Comparison of ENCODE assay signal across 8 cellular contexts in the genomic region with DNA sequence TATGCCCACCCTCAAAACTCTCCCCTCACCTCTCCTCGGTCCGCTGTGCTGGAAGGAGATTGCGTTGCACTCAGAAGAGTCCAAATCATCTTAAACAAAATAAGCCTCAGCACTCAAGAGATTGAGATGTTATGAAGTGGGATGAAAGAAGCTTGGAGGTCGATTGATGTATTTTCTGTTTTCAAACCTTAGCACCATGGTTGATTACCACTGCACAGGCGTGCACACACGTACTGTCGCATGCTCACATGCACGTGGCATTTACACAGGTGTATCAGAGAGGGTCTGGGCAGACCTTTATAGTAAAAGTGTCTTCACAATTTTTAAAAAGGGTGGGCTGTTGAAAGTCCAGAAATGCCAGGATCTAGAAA. TPM values are rescaled to one million over a fixed set of nuclear protein-coding genes. Genes with fewer than 3 reads are reported as not detected.
A peak's percentile ranks its signal among the peaks of the same experiment; 100 is the strongest.
DNase-seq lines count a peak whose midpoint lies in the region; ATAC-seq, FAIRE-seq and TF ChIP-seq lines count a peak whose summit lies in the region.

No MANE protein-coding gene starts in this region.

- no peaks in the 10 kb centered on the region for H3K36me3 ChIP-seq in DND-41 (ENCODE audit: insufficient read depth, low read length)
- H3K36me3 ChIP-seq in endothelial cell of umbilical vein (ENCODE audit: control insufficient read depth in 2 of 2, extremely low read depth in 1 of 2, insufficient read depth in 2 of 2, low read length in 2 of 2): no peaks in the 10 kb centered on the region
- H3K36me3 ChIP-seq in pancreas: no peaks in the 10 kb centered on the region

- no peaks in the 10 kb centered on the region for H3K9me3 ChIP-seq in DND-41 (ENCODE audit: insufficient read depth, low read length, severe bottlenecking)
- no peaks in the 10 kb centered on the region for H3K9me3 ChIP-seq in endothelial cell of umbilical vein (replicated peaks; ENCODE audit: control insufficient read depth, insufficient read depth, low read length)
- no peaks in the 10 kb centered on the region for H3K9me3 ChIP-seq in pancreas

- TF ChIP-seq CTCF in DND-41 (IDR thresholded peaks at IDR 0.05; ENCODE audit: borderline replicate concordance, extremely low read depth, low read length, poor library complexity, severe bottlenecking) (no peak), endothelial cell of umbilical vein (IDR thresholded peaks at IDR 0.05; ENCODE audit: extremely low read depth in 1 of 2, insufficient read depth in 1 of 2, low read depth in 1 of 2, low read length in 2 of 2) (no peak), pancreas (IDR thresholded peaks at IDR 0.05) (no peak)

- intact Hi-C loops in endothelial cell of umbilical vein (cut with micrococcal nuclease): loop anchor here (1.0 to 10.0 kb wide), 8 partner anchors 17 to 340 kb away; a partner anchor contains a TSS
- intact Hi-C loops in pancreas (cut with DNase I): no loop called here

- H3K4me3 ChIP-seq in DND-41 (ENCODE audit: low read depth in 1 of 2, low read length in 2 of 2) (peak overlapping the region in 1 of 2 experiments; percentile 67; a peak in 2 of 4 replicates), endothelial cell of umbilical vein (replicated peaks in 1 of 3; ENCODE audit: insufficient read depth in 1 of 3, low read depth in 1 of 3, low read length in 3 of 3) (peak overlapping the region; percentile 50 to 72 (median 71)), pancreas (peak overlapping the region in 3 of 4 donors; percentile 22 to 57 (median 41))

- H3K27ac ChIP-seq in DND-41 (ENCODE audit: low read length) (peak overlapping the region; percentile 62), endothelial cell of umbilical vein (ENCODE audit: insufficient read depth, low read depth, low read length) (peak overlapping the region; percentile 68), pancreas (peak overlapping the region in 2 of 4 donors; percentile 38 to 39)

- in situ Hi-C loops in KBM-7 (cut with MboI; ENCODE audit: low pct_unique_long_range_greater_than_20kb, low sequenced_read_pairs): no loop called here

- FAIRE-seq in endothelial cell of umbilical vein (lab: Jason Lieb, UNC) (no peak), pancreas (lab: Jason Lieb, UNC) (no peak)

- CTCF ChIA-PET in endothelial cell of umbilical vein (lab: Charles Lee): interaction anchor here (0.6 to 2.0 kb wide), 11 partner anchors 12 to 1189 kb away, joined by 3 to 17 read pairs (median 3); no protein-coding TSS in a partner anchor

- WGBS in pancreas, 2 donors: 2 to 3% methylated on average over 8 of the region's 8 CpGs

- no peaks in the 10 kb centered on the region for H4K20me1 ChIP-seq in DND-41 (ENCODE audit: insufficient read depth, low read length)
- peaks cover 3% of the 10 kb centered on the region for H4K20me1 ChIP-seq in endothelial cell of umbilical vein (replicated peaks; ENCODE audit: control insufficient read depth, extremely low read depth, insufficient read depth, low read length)

- H3K27me3 ChIP-seq in DND-41 (ENCODE audit: insufficient read depth, low read length, poor library complexity): peaks cover 3% of the 10 kb centered on the region
- H3K27me3 ChIP-seq in endothelial cell of umbilical vein (ENCODE audit: control insufficient read depth in 2 of 2, insufficient read depth in 2 of 2, low read length in 2 of 2): no peaks in the 10 kb centered on the region
- no peaks in the 10 kb centered on the region for H3K27me3 ChIP-seq in pancreas

- H3K79me2 ChIP-seq in DND-41 (ENCODE audit: insufficient read depth, low read length): no peaks in the 10 kb centered on the region
- peaks cover 25% of the 10 kb centered on the region for H3K79me2 ChIP-seq in endothelial cell of umbilical vein (ENCODE audit: control insufficient read depth, insufficient read depth, low read length)

- H2AFZ ChIP-seq in DND-41 (ENCODE audit: low read depth, low read length) (peak overlapping the region; percentile 88), endothelial cell of umbilical vein (ENCODE audit: low read depth, low read length) (peak overlapping the region; percentile 98)

- DNase-seq in DND-41 (no peak), NCI-H748 treated with DMSO at 0.1 percent for 48 hours (lab: John Stamatoyannopoulos, UW) (peak; percentile 50), endothelial cell of umbilical vein (ENCODE audit: low read depth, low spot score) (no peak), pancreas (no peak), HPDE6-E6E7 (ENCODE audit: extremely low spot score) (no peak), KBM-7 (no peak), Kasumi-1 (lab: John Stamatoyannopoulos, UW) (no peak)

- TF ChIP-seq POLR2A in endothelial cell of umbilical vein (IDR thresholded peaks at IDR 0.05; ENCODE audit: low read depth, low read length): no peak

- H3K4me2 ChIP-seq in DND-41 (ENCODE audit: insufficient read depth, low read length) (peak overlapping the region; percentile 66), endothelial cell of umbilical vein (ENCODE audit: insufficient read depth, low read length) (peak overlapping the region; percentile 95)

- POLR2A ChIA-PET in endothelial cell of umbilical vein (lab: Charles Lee): interaction anchor here (0.5 to 1.2 kb wide), 6 partner anchors 19 to 1583 kb away, joined by 3 read pairs; no protein-coding TSS in a partner anchor

- ATAC-seq in DND-41 (ENCODE audit: insufficient read depth, low read depth): no peak
- peak in 3 of 4 donors; percentile 1 to 4 (median 2) for ATAC-seq in pancreas
- ATAC-seq in GM18498 (IDR thresholded peaks at IDR 0.05; ENCODE audit: unreplicated experiment): no peak

- TSS peak; percentile 79 for BruUV-seq in endothelial cell of umbilical vein (replicated peaks; lab: Mats Ljungman, UMichigan)

- H3K4me1 ChIP-seq in DND-41 (ENCODE audit: insufficient read depth, low read length): peaks cover 15% of the 10 kb centered on the region
- peaks cover 16% of the 10 kb centered on the region for H3K4me1 ChIP-seq in endothelial cell of umbilical vein (ENCODE audit: control insufficient read depth, extremely low read depth, insufficient read depth, low read length)
- peaks cover 0 to 7% (median 4%) of the 10 kb centered on the region in 3 donors for H3K4me1 ChIP-seq in pancreas

- no peaks in the 10 kb centered on the region for H3K9me1 ChIP-seq in endothelial cell of umbilical vein (replicated peaks; ENCODE audit: control insufficient read depth, extremely low read depth, insufficient read depth, low read length)

- dilution Hi-C loops in endothelial cell of umbilical vein (cut with MboI; ENCODE audit: extremely low pct_ligation_motif_present, low sequenced_read_pairs): no loop called here

- H3K9ac ChIP-seq in DND-41 (ENCODE audit: low read depth, low read length) (peak overlapping the region; percentile 38; the same call in 1 of the 2 replicates), endothelial cell of umbilical vein (replicated peaks; ENCODE audit: extremely low read depth, insufficient read depth, low read length) (peak overlapping the region; percentile 97)

TF ChIP-seq in endothelial cell of umbilical vein, 7 proteins besides CTCF, POLR2A, EP300 and RAD21:
- no peak for TF ChIP-seq FOS (IDR thresholded peaks at IDR 0.05; ENCODE audit: borderline replicate concordance, insufficient read depth, low read length)
- TF ChIP-seq EZH2 (IDR thresholded peaks at IDR 0.05; ENCODE audit: borderline replicate concordance, low read depth, low read length, severe bottlenecking): no peak
- no peak for TF ChIP-seq MYC (IDR thresholded peaks at IDR 0.05; ENCODE audit: low read depth, low read length)
- no peak for TF ChIP-seq GATA2 (IDR thresholded peaks at IDR 0.05; ENCODE audit: insufficient read depth, insufficient read length, low read depth, low read length)
- TF ChIP-seq JUN (IDR thresholded peaks at IDR 0.05; ENCODE audit: borderline replicate concordance, insufficient read depth, insufficient read length, low read depth): no peak

RNA-seq across cellular contexts. Expression of a gene that starts 0.6 kb away (rescaled TPM):
- total RNA-seq in endothelial cell of umbilical vein (15.2 and 15.4 TPM in 2 replicates), pancreas (1 to 10 TPM; 1.8 to 6.4 (median 2.7) TPM)
- polyA plus RNA-seq in endothelial cell of umbilical vein (8.9 and 10.2 TPM in 2 replicates), pancreas (1 to 10 TPM; 1.6 to 2.3 TPM)
- polyA plus RNA-seq in endothelial cell of umbilical vein (2011; cell fraction: cytosol; rRNA removed): 5.5 and 6.1 TPM in 2 replicates
- 38.9 and 40.0 TPM in 2 replicates for polyA plus RNA-seq in endothelial cell of umbilical vein (2011; cell fraction: nucleus; rRNA removed)
- polyA plus RNA-seq in endothelial cell of umbilical vein (2012): 6.8 and 7.8 TPM in 2 replicates
- 38.4 and 43.0 TPM in 2 replicates for polyA minus RNA-seq in endothelial cell of umbilical vein
- polyA minus RNA-seq in endothelial cell of umbilical vein (2011; cell fraction: cytosol; rRNA and poly(A)+ RNA removed): 3.3 TPM
- polyA minus RNA-seq in endothelial cell of umbilical vein (2011; cell fraction: nucleus; rRNA and poly(A)+ RNA removed): 42.7 and 54.5 TPM in 2 replicates

Comparison
In these comparisons a context has a peak if more than half of its experiments do, and no peak if none do; other contexts are left out.
1. ATAC-seq: peak in pancreas (3 of 4); none in DND-41 (single experiment) and GM18498 (single experiment).